In genomic region chr7:28408105-28408973, GRCh38 we compare ENCODE assay signal across 9 cellular contexts. TPM values are rescaled to one million over a fixed set of nuclear protein-coding genes. Genes with fewer than 3 reads are reported as not detected.
A peak's percentile ranks its signal among the peaks of the same experiment; 100 is the strongest.
DNase-seq lines count a peak whose midpoint lies in the region; ATAC-seq and TF ChIP-seq lines count a peak whose summit lies in the region.
"Had no signal": no experiment of that assay in that cellular context is flagged by ENCODE, and none has a peak within 500 bp of the region (broad histone marks: within the 10 kb centered on the region; RNA-seq: fewer than 3 reads in every experiment).

No MANE protein-coding gene starts in this region.

- H3K9me3 ChIP-seq in lower lobe of right lung (no peaks in the 10 kb centered on the region), thymus (ENCODE audit: control insufficient read depth) (no peaks in the 10 kb centered on the region)
- H3K9me3 ChIP-seq: SJSA1 had no signal

- no peaks in the 10 kb centered on the region for H3K36me3 ChIP-seq in lower lobe of right lung
- no peaks in the 10 kb centered on the region for H3K36me3 ChIP-seq in thymus (ENCODE audit: control insufficient read depth, insufficient read depth)
- H3K36me3 ChIP-seq: SJSA1 had no signal

- TF ChIP-seq CTCF in lower lobe of right lung (IDR thresholded peaks at IDR 0.05), result no peak

- H3K4me1 ChIP-seq in lower lobe of right lung, result peaks cover 24% of the 10 kb centered on the region
- H3K4me1 ChIP-seq in thymus (ENCODE audit: control insufficient read depth, insufficient read depth, low read length), result peaks cover 14% of the 10 kb centered on the region

- H3K4me3 ChIP-seq in lower lobe of right lung (peak overlapping the region; percentile 60), thymus (ENCODE audit: low read length) (peak overlapping the region; percentile 41)

- WGBS in thymus, result 46% methylated on average over 27 of the region's 27 CpGs

- H3K27me3 ChIP-seq in lower lobe of right lung (ENCODE audit: low read depth) (peaks cover 33% of the 10 kb centered on the region), thymus (ENCODE audit: control insufficient read depth, insufficient read depth) (peaks cover 54% of the 10 kb centered on the region)

- H3K27ac ChIP-seq in lower lobe of right lung (peak overlapping the region; percentile 59), thymus (ENCODE audit: low read depth) (peak overlapping the region; percentile 37)

- ATAC-seq in lower lobe of right lung (peak; percentile 5 to 23), HG03139 (IDR thresholded peaks at IDR 0.05; ENCODE audit: unreplicated experiment) (no peak)

- in situ Hi-C loops in ACHN (cut with HindIII; ENCODE audit: low pct_ligation_motif_present, low pct_unique_long_range_greater_than_20kb, low sequenced_read_pairs), result no loop called here

- DNase-seq in NCI-H82 (lab: John Stamatoyannopoulos, UW) (peak; percentile 51), NCI-H82 treated with DMSO at 0.1 percent for 48 hours (lab: John Stamatoyannopoulos, UW; ENCODE audit: unreplicated experiment) (no peak), cerebellum (ENCODE audit: low spot score) (peak; percentile 77), lower lobe of right lung (peak; percentile 46), NCI-H226 (no peak), ACHN (no peak)

- intact Hi-C loops in lower lobe of right lung (cut with DNase I), result no loop called here

RNA-seq across cellular contexts. Expression of gene CREB5, which starts 4.0 kb away (rescaled TPM):
- total RNA-seq in cerebellum (23.6 TPM), lower lobe of right lung (10.3 TPM)
- 5.4 TPM for polyA plus RNA-seq in thymus

Comparison
In these comparisons a context has a peak if more than half of its experiments do, and no peak if none do; other contexts are left out.
1. DNase-seq: peak in NCI-H82 (single experiment), cerebellum (single experiment) and lower lobe of right lung (single experiment); none in NCI-H82 treated with DMSO at 0.1 percent for 48 hours (single experiment), NCI-H226 (single experiment) and ACHN (single experiment).